22 cellular contexts compared by ENCODE assay signal in genomic region chr16:11183951-11184350, GRCh38.
DNase-seq lines count a peak whose midpoint lies in the region; ATAC-seq lines count a peak whose summit lies in the region.
"Had no signal": no experiment of that assay in that cellular context is flagged by ENCODE, and none has a peak within 500 bp of the region (broad histone marks: within the 10 kb centered on the region; RNA-seq: fewer than 3 reads in every experiment).

No MANE protein-coding gene starts in this region.

- H3K27me3 Mint-ChIP-seq in activated CD4-positive, alpha-beta T cell treated with anti-CD3 and anti-CD28 coated beads, Interleukin-2, amount 10 ng/mL, durations not matched to agents 24 days and 14 days: no peaks in the 10 kb centered on the region
- H3K27me3 Mint-ChIP-seq in activated naive CD8-positive, alpha-beta T cell treated with anti-CD3 and anti-CD28 coated beads, Interleukin-2, amount 50 U/mL, for 24 hours: no peaks in the 10 kb centered on the region
- H3K27me3 Mint-ChIP-seq in naive thymus-derived CD8-positive, alpha-beta T cell: no peaks in the 10 kb centered on the region

- no peak overlapping the region for H3K4me3 Mint-ChIP-seq in activated CD4-positive, alpha-beta T cell treated with anti-CD3 and anti-CD28 coated beads, Interleukin-2, amount 10 ng/mL, durations not matched to agents 24 days and 14 days
- no peak overlapping the region for H3K4me3 Mint-ChIP-seq in activated naive CD8-positive, alpha-beta T cell treated with anti-CD3 and anti-CD28 coated beads, Interleukin-2, amount 50 U/mL, for 24 hours
- H3K4me3 Mint-ChIP-seq in naive thymus-derived CD8-positive, alpha-beta T cell: no peak overlapping the region
- H3K4me3 Mint-ChIP-seq: CD14-positive monocyte had no signal

- H3K9me3 Mint-ChIP-seq in activated CD4-positive, alpha-beta T cell treated with anti-CD3 and anti-CD28 coated beads, Interleukin-2, amount 10 ng/mL, durations not matched to agents 24 days and 14 days: no peaks in the 10 kb centered on the region
- no peaks in the 10 kb centered on the region for H3K9me3 Mint-ChIP-seq in activated naive CD8-positive, alpha-beta T cell treated with anti-CD3 and anti-CD28 coated beads, Interleukin-2, amount 50 U/mL, for 24 hours
- no peaks in the 10 kb centered on the region for H3K9me3 Mint-ChIP-seq in naive thymus-derived CD8-positive, alpha-beta T cell
- H3K9me3 Mint-ChIP-seq: CD14-positive monocyte had no signal

- DNase-seq in activated CD4-positive, alpha-beta T cell treated with anti-CD3 and anti-CD28 coated beads, Interleukin-2, amount 10 ng/mL, durations not matched to agents 24 days and 14 days: no peak
- no peak for DNase-seq in activated CD4-positive, alpha-beta T cell treated with anti-CD3 and anti-CD28 coated beads, Interleukin-2, amount 50 U/mL, for 1 hour
- peak; percentile 17 for DNase-seq in ELF-1 (ENCODE audit: low read depth, low spot score)
- no peak for DNase-seq in activated naive CD8-positive, alpha-beta T cell treated with anti-CD3 and anti-CD28 coated beads, Interleukin-2, amount 50 U/mL, for 24 hours
- no peak for DNase-seq in naive thymus-derived CD8-positive, alpha-beta T cell
- DNase-seq in NCI-H1436 (lab: John Stamatoyannopoulos, UW): no peak
- DNase-seq: ACHN; activated CD8-positive, alpha-beta memory T cell treated with anti-CD3 and anti-CD28 coated beads for 24 hours; adrenal gland; dermis blood vessel endothelial cell; DMS153; left ventricle myocardium inferior; NCI-H187; NCI-H2227 treated with DMSO at 0.1 percent for 48 hours; NCI-H748 treated with DMSO at 0.1 percent for 48 hours; occipital lobe; retina; Right ventricle myocardium superior; stimulated activated CD4-positive, alpha-beta T cell treated with anti-CD3 and anti-CD28 coated beads, Interleukin-12 subunit alpha, Interleukin-12 subunit beta, amount 100 ng/mL, for 4 hours had no signal

- POLR2A ChIA-PET in naive thymus-derived CD8-positive, alpha-beta T cell (lab: Charles Lee): interaction anchor here (0.6 kb wide), 1 partner anchor 34 kb away, joined by 3 read pairs; no protein-coding TSS in a partner anchor

- no peak for ATAC-seq in activated naive CD8-positive, alpha-beta T cell treated with anti-CD3 and anti-CD28 coated beads, Interleukin-2, amount 50 U/mL, for 24 hours
- no peak for ATAC-seq in naive thymus-derived CD8-positive, alpha-beta T cell
- no peak for ATAC-seq in GM19351 (IDR thresholded peaks at IDR 0.05; ENCODE audit: unreplicated experiment)
- no peak for ATAC-seq in GM19452 (IDR thresholded peaks at IDR 0.05; ENCODE audit: unreplicated experiment)

- peak overlapping the region; percentile 63 for H3K27ac Mint-ChIP-seq in activated CD4-positive, alpha-beta T cell treated with anti-CD3 and anti-CD28 coated beads, Interleukin-2, amount 10 ng/mL, durations not matched to agents 24 days and 14 days
- H3K27ac Mint-ChIP-seq in activated naive CD8-positive, alpha-beta T cell treated with anti-CD3 and anti-CD28 coated beads, Interleukin-2, amount 50 U/mL, for 24 hours: peak overlapping the region; percentile 72
- H3K27ac Mint-ChIP-seq in naive thymus-derived CD8-positive, alpha-beta T cell: peak overlapping the region in 8 of 10 donors; percentile 14 to 76 (median 42)

- H3K36me3 Mint-ChIP-seq in activated CD4-positive, alpha-beta T cell treated with anti-CD3 and anti-CD28 coated beads, Interleukin-2, amount 10 ng/mL, durations not matched to agents 24 days and 14 days (ENCODE audit: low read depth): peaks cover 15% of the 10 kb centered on the region
- peaks cover 17% of the 10 kb centered on the region for H3K36me3 Mint-ChIP-seq in activated naive CD8-positive, alpha-beta T cell treated with anti-CD3 and anti-CD28 coated beads, Interleukin-2, amount 50 U/mL, for 24 hours (ENCODE audit: low read depth)
- peaks cover 0 to 12% (median 8%) of the 10 kb centered on the region in 3 donors for H3K36me3 Mint-ChIP-seq in naive thymus-derived CD8-positive, alpha-beta T cell

- H3K4me1 Mint-ChIP-seq in activated CD4-positive, alpha-beta T cell treated with anti-CD3 and anti-CD28 coated beads, Interleukin-2, amount 10 ng/mL, durations not matched to agents 24 days and 14 days: peaks cover 39% of the 10 kb centered on the region
- H3K4me1 Mint-ChIP-seq in activated naive CD8-positive, alpha-beta T cell treated with anti-CD3 and anti-CD28 coated beads, Interleukin-2, amount 50 U/mL, for 24 hours: peaks cover 61% of the 10 kb centered on the region
- peaks cover 6 to 16% (median 11%) of the 10 kb centered on the region in 4 donors for H3K4me1 Mint-ChIP-seq in naive thymus-derived CD8-positive, alpha-beta T cell

- intact Hi-C loops in activated CD4-positive, alpha-beta T cell treated with anti-CD3 and anti-CD28 coated beads, Interleukin-2, amount 10 ng/mL, durations not matched to agents 24 days and 14 days (cut with micrococcal nuclease): loop anchor here (5.0 kb wide), 2 partner anchors 42 to 68 kb away; no protein-coding TSS in a partner anchor
